Comparison of ENCODE assay signal across 1 cellular context in genomic region chr3:53170325-53171108, GRCh38.
TF ChIP-seq lines count a peak whose summit lies in the region.

No MANE protein-coding gene starts in this region.

TF ChIP-seq in HEK293, 187 proteins besides CTCF, POLR2A, EP300 and RAD21 (continued from another document):
- TF ChIP-seq ZNF791 (tag by site-specific recombination; IDR thresholded peaks at IDR 0.05) (no peak), ZNF777 (tag by site-specific recombination; IDR thresholded peaks at IDR 0.05; ENCODE audit: borderline replicate concordance) (no peak), ZNF629 (tag by site-specific recombination; IDR thresholded peaks at IDR 0.05) (no peak), YY1 (tag by site-specific recombination; IDR thresholded peaks at IDR 0.05) (no peak), HOXA7 (CRISPR knock-in tag; IDR thresholded peaks at IDR 0.05; ENCODE audit: borderline replicate concordance) (no peak), ZNF521 (tag by site-specific recombination; IDR thresholded peaks at IDR 0.05) (no peak)
